8 cellular contexts compared by ENCODE assay signal in the genomic region with DNA sequence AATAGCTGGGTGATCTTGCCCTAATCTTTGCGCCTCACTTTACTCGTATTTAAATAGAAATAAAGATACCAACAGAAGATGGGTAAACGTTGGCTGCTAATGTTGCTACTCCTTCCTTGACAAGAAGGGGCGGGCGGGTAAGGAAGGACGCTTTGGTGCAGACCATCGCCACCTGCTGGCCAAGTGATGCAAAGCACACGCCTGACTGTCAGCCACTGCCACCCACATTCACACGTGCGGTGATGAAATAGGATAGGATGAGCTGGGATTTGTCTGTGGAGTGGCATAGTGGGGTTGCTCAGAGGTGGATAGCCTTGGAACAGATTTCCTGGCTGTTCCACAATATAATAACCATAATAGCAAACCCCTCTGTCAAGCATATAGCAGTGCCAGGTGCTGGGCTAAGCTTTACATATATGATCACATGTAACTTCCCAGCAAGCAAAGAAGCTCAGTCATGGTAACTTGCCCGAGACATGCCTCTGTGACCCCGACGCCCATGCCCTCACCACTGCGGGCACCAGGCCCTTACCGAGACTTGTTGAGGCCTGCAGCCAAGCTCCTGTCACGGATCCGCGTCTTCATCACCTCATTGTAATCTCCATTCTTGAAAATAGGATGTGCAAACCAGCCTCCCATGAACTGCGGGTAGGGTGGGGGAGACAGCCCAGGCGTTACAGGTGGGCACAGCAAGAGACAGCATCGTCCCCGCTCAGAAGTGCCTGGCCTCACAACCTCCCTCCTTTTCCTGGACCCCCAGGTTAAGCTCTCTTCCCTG. TPM values are rescaled to one million over a fixed set of nuclear protein-coding genes. Genes with fewer than 3 reads are reported as not detected.
DNase-seq lines count a peak whose midpoint lies in the region; ATAC-seq and TF ChIP-seq lines count a peak whose summit lies in the region.

No MANE protein-coding gene starts in this region.

- no peak overlapping the region for H3K27ac ChIP-seq in right atrium auricular region

- TF ChIP-seq CTCF in GM12875 (IDR thresholded peaks at IDR 0.05; ENCODE audit: borderline replicate concordance, insufficient read depth, low read depth, low read length) (peak; percentile 97), right atrium auricular region (IDR thresholded peaks at IDR 0.05) (peak; percentile 78 to 87)

- peaks cover 24% of the 10 kb centered on the region for H3K36me3 Mint-ChIP-seq in T-helper 2 cell treated with Interferon-gamma antibody and Interleukin-4, amounts not matched to agents 5 μg/mL and 100 μg/mL, for 36 hours (ENCODE audit: low read depth)

- peaks cover 0 to 15% of the 10 kb centered on the region in 2 donors for H3K4me1 ChIP-seq in right atrium auricular region

- H3K27ac Mint-ChIP-seq in T-helper 2 cell treated with Interferon-gamma antibody and Interleukin-4, amounts not matched to agents 5 μg/mL and 100 μg/mL, for 36 hours: no peak overlapping the region

- ATAC-seq in HG02798 (IDR thresholded peaks at IDR 0.05; ENCODE audit: poor library complexity, unreplicated experiment): peak; percentile 81

- DNase-seq in NCI-H1694 (lab: John Stamatoyannopoulos, UW) (peak; percentile 42), amniotic stem cell (lab: John Stamatoyannopoulos, UW) (peak; percentile 54), right atrium auricular region (ENCODE audit: low spot score) (peak; percentile 78), skeletal muscle cell (ENCODE audit: low read depth) (peak; percentile 37), cortex of kidney (lab: John Stamatoyannopoulos, UW) (no peak)
- peak; percentile 70 for DNase-seq in T-helper 2 cell treated with Interferon-gamma antibody and Interleukin-4, amounts not matched to agents 5 μg/mL and 100 μg/mL, for 36 hours (ENCODE audit: low spot score)

- peaks cover 17% of the 10 kb centered on the region for H3K9me3 Mint-ChIP-seq in T-helper 2 cell treated with Interferon-gamma antibody and Interleukin-4, amounts not matched to agents 5 μg/mL and 100 μg/mL, for 36 hours

- no peaks in the 10 kb centered on the region for H3K27me3 ChIP-seq in right atrium auricular region

- H3K9me3 ChIP-seq in right atrium auricular region: peaks cover 0 to 8% of the 10 kb centered on the region in 2 donors

- no peak overlapping the region for H3K4me3 Mint-ChIP-seq in T-helper 2 cell treated with Interferon-gamma antibody and Interleukin-4, amounts not matched to agents 5 μg/mL and 100 μg/mL, for 36 hours

- no peak overlapping the region for H3K4me3 ChIP-seq in GM12875 (ENCODE audit: low read depth, low read length)
- no peak overlapping the region for H3K4me3 ChIP-seq in right atrium auricular region
- no peak overlapping the region for H3K4me3 ChIP-seq in skeletal muscle cell (ENCODE audit: low read depth, low read length)

- peaks cover 12% of the 10 kb centered on the region for H3K4me1 Mint-ChIP-seq in T-helper 2 cell treated with Interferon-gamma antibody and Interleukin-4, amounts not matched to agents 5 μg/mL and 100 μg/mL, for 36 hours (ENCODE audit: low read depth)

- no peaks in the 10 kb centered on the region for H3K27me3 Mint-ChIP-seq in T-helper 2 cell treated with Interferon-gamma antibody and Interleukin-4, amounts not matched to agents 5 μg/mL and 100 μg/mL, for 36 hours (ENCODE audit: low read depth)

- no peaks in the 10 kb centered on the region for H3K36me3 ChIP-seq in right atrium auricular region

RNA-seq across cellular contexts. Expression of a gene that starts 39.3 kb away (rescaled TPM):
- total RNA-seq in right atrium auricular region: not detected

RNA-seq across cellular contexts. Expression of a gene that starts 56.0 kb away (rescaled TPM):
- 10 to 100 TPM; 37.5 to 48.7 TPM for total RNA-seq in right atrium auricular region
